ENCODE assay signal across 11 cellular contexts in genomic region chr14:73461478-73462077, GRCh38. TPM values are rescaled to one million over a fixed set of nuclear protein-coding genes. Genes with fewer than 3 reads are reported as not detected.
DNase-seq lines count a peak whose midpoint lies in the region; ATAC-seq and TF ChIP-seq lines count a peak whose summit lies in the region.
"Had no signal": no experiment of that assay in that cellular context is flagged by ENCODE, and none has a peak within 500 bp of the region (broad histone marks: within the 10 kb centered on the region; RNA-seq: fewer than 3 reads in every experiment).

No MANE protein-coding gene starts in this region.

- no peak for ATAC-seq in psoas muscle
- ATAC-seq in HG03571 (IDR thresholded peaks at IDR 0.05; ENCODE audit: unreplicated experiment) = no peak

- H3K27me3 ChIP-seq in psoas muscle (ENCODE audit: insufficient read depth in 3 of 3, low read length in 2 of 3) = no peaks in the 10 kb centered on the region
- H3K27me3 ChIP-seq in MG63 = no peaks in the 10 kb centered on the region

- peaks cover 35% of the 10 kb centered on the region for H3K4me1 ChIP-seq in psoas muscle

- 29 to 42% (median 32%) methylated on average over 7 of the region's 7 CpGs for WGBS in psoas muscle, 3 donors

- H3K4me3 ChIP-seq in epithelial cell of proximal tubule (ENCODE audit: low read depth, low read length) (peak overlapping the region; percentile 23), psoas muscle (peak overlapping the region; percentile 19), MG63 (no peak overlapping the region)

- no peak overlapping the region for H3K27ac ChIP-seq in psoas muscle

- TF ChIP-seq CTCF in epithelial cell of proximal tubule (conservative IDR thresholded peaks at IDR 0.05; ENCODE audit: low read depth, low read length) (no peak), psoas muscle (IDR thresholded peaks at IDR 0.05) (no peak)

- no peaks in the 10 kb centered on the region for H3K36me3 ChIP-seq in psoas muscle (ENCODE audit: insufficient read depth in 1 of 2, low read depth in 1 of 2)
- H3K36me3 ChIP-seq in MG63 = no peaks in the 10 kb centered on the region

- intact Hi-C loops in psoas muscle (cut with DNase I) = no loop called here

- H3K9me3 ChIP-seq in psoas muscle (no peaks in the 10 kb centered on the region), MG63 (no peaks in the 10 kb centered on the region)

- peak; percentile 86 for DNase-seq in DMS79 treated with DMSO at 0.1 percent for 48 hours (lab: John Stamatoyannopoulos, UW)
- peak; percentile 38 for DNase-seq in OCI-M1 (lab: John Stamatoyannopoulos, UW)
- DNase-seq in epithelial cell of proximal tubule (ENCODE audit: low read depth) = no peak
- no peak for DNase-seq in psoas muscle
- DNase-seq in A172 (ENCODE audit: low spot score) = no peak
- DNase-seq in MG63 = no peak
- DNase-seq in activated T-cell treated with anti-CD3 and anti-CD28 coated beads for 4 hours = no peak
- DNase-seq: activated B cell treated with CpG ODN at 0.5 μM for 24 hours; activated naive CD8-positive, alpha-beta T cell treated with anti-CD3 and anti-CD28 coated beads, Interleukin-2, amount 10 ng/mL, durations not matched to agents 7 days and 5 days; stimulated activated CD4-positive, alpha-beta T cell treated with anti-CD3 and anti-CD28 coated beads, Interleukin-12 subunit alpha, Interleukin-12 subunit beta, amount 100 ng/mL, for 4 hours had no signal

RNA-seq across cellular contexts. Expression of gene NUMB, which starts 3.2 kb away (rescaled TPM):
- total RNA-seq in epithelial cell of proximal tubule = 22.2 and 23.1 TPM in 2 replicates
- total RNA-seq in psoas muscle = 10 to 100 TPM; 21.8 to 26.4 (median 25.2) TPM
- 10 to 100 TPM; 12.5 to 25.9 (median 17.3) TPM for polyA plus RNA-seq in psoas muscle
- 19.8 and 26.9 TPM in 2 replicates for total RNA-seq in A172 (2014; rRNA removed; shearing (Covaris generic))
- total RNA-seq in MG63 (2014; rRNA removed; shearing (Covaris generic); ENCODE audit: low replicate concordance) = 12.2 and 21.5 TPM in 2 replicates

RNA-seq across cellular contexts. Expression of gene RIOX1, which starts 29.2 kb away (rescaled TPM):
- total RNA-seq in epithelial cell of proximal tubule (19.7 and 32.6 TPM in 2 replicates), psoas muscle (1 to 10 TPM; 3.9 to 5.7 (median 5.7) TPM)
- polyA plus RNA-seq in psoas muscle = 1 to 10 TPM; 3.5 to 4.0 (median 3.8) TPM
- 13.3 and 15.1 TPM in 2 replicates for total RNA-seq in A172 (2014; rRNA removed; shearing (Covaris generic))
- 14.2 and 23.6 TPM in 2 replicates for total RNA-seq in MG63 (2014; rRNA removed; shearing (Covaris generic); ENCODE audit: low replicate concordance)

Comparison
In these comparisons a context has a peak if more than half of its experiments do, and no peak if none do; other contexts are left out.
1. DNase-seq: peak in DMS79 treated with DMSO at 0.1 percent for 48 hours (single experiment) and OCI-M1 (single experiment); none in epithelial cell of proximal tubule (single experiment), psoas muscle (0 of 2), A172 (single experiment), MG63 (single experiment) and activated T-cell treated with anti-CD3 and anti-CD28 coated beads for 4 hours (single experiment).